ENCODE assay signal across 19 cellular contexts in the genomic region with DNA sequence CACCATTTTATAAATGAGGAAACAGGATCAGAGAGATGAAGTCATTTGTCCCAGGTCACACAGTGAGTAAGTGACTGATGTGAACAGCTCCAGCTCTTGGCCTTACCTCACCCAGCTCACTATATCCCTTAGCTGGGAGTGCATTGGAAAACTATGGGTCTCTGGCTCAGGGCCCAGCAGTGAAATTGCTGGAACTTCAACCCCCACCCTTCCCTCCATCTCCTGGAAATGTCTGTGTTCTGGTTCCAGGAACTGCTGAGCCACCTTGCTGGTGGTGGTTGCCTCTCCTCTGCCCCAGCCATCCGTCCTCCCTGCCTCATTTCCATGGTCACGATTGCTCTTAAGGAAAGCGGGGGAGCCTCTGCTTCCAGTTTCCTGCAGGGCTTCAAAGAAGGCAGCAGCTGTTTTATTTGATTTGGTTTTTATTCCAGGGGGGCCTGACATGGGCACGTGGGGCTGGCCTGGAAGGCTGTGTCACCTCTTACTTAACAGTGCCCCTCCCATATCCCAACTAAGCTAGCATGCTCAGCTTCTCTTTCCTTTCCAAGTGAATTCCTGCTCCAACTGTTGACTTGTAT. TPM values are rescaled to one million over a fixed set of nuclear protein-coding genes. Genes with fewer than 3 reads are reported as not detected.
A peak's percentile ranks its signal among the peaks of the same experiment; 100 is the strongest.
DNase-seq lines count a peak whose midpoint lies in the region; ATAC-seq and TF ChIP-seq lines count a peak whose summit lies in the region.
"Had no signal": no experiment of that assay in that cellular context is flagged by ENCODE, and none has a peak within 500 bp of the region (broad histone marks: within the 10 kb centered on the region; RNA-seq: fewer than 3 reads in every experiment).

No MANE protein-coding gene starts in this region.

- TF ChIP-seq CTCF in right atrium auricular region (IDR thresholded peaks at IDR 0.05): no peak
- no peak for TF ChIP-seq CTCF in esophagus muscularis mucosa (IDR thresholded peaks at IDR 0.05)
- TF ChIP-seq CTCF in lung (IDR thresholded peaks at IDR 0.05; ENCODE audit: control extremely low read depth, extremely low read depth): no peak
- no peak for TF ChIP-seq CTCF in ascending aorta (IDR thresholded peaks at IDR 0.05)

- DNase-seq in Right ventricle myocardium inferior (ENCODE audit: missing footprints): peak; percentile 74
- no peak for DNase-seq in right atrium auricular region (ENCODE audit: low spot score)
- DNase-seq in esophagus muscularis mucosa (ENCODE audit: extremely low spot score): no peak
- DNase-seq in lung (ENCODE audit: low spot score): peak; percentile 33
- no peak for DNase-seq in putamen (ENCODE audit: low spot score)
- DNase-seq in ascending aorta (ENCODE audit: low spot score in 2 of 2): no peak
- no peak for DNase-seq in stimulated activated CD4-positive, alpha-beta T cell treated with anti-CD3 and anti-CD28 coated beads, Interleukin-2, amount 100 ng/mL, for 24 hours
- DNase-seq: activated CD8-positive, alpha-beta T cell treated with anti-CD3 and anti-CD28 coated beads for 36 hours; activated effector memory CD4-positive, alpha-beta T cell treated with Interleukin-2 at 50 U/mL for 16 hours; CD8-positive, alpha-beta memory T cell; naive B cell; NCI-H1092 treated with DMSO at 0.1 percent for 48 hours; right lobe of liver; SK-N-SH; stimulated activated CD4-positive, alpha-beta T cell treated with anti-CD3 and anti-CD28 coated beads, Interleukin-4, amount 100 ng/mL, for 1 hour; upper lobe of left lung had no signal

- H3K4me3 ChIP-seq in right atrium auricular region: no peak overlapping the region
- H3K4me3 ChIP-seq in esophagus muscularis mucosa: no peak overlapping the region
- no peak overlapping the region for H3K4me3 ChIP-seq in lung
- H3K4me3 ChIP-seq in ascending aorta: no peak overlapping the region
- H3K4me3 ChIP-seq: A549, breast epithelium, right lobe of liver, upper lobe of left lung had no signal

- H3K9me3 ChIP-seq in right atrium auricular region: no peaks in the 10 kb centered on the region
- no peaks in the 10 kb centered on the region for H3K9me3 ChIP-seq in esophagus muscularis mucosa
- H3K9me3 ChIP-seq in lung (ENCODE audit: control insufficient read depth in 2 of 2, insufficient read depth in 1 of 2, low read length in 1 of 2): no peaks in the 10 kb centered on the region
- no peaks in the 10 kb centered on the region for H3K9me3 ChIP-seq in ascending aorta
- H3K9me3 ChIP-seq: A549, breast epithelium, right lobe of liver, SK-N-SH, upper lobe of left lung had no signal

- H3K27ac ChIP-seq in right atrium auricular region (peak overlapping the region in 1 of 2 donors; percentile 45), esophagus muscularis mucosa (replicated peaks in 1 of 4) (peak overlapping the region in 3 of 4 donors; percentile 7 to 20 (median 16)), lung (ENCODE audit: low read depth in 1 of 2, low read length in 1 of 2) (no peak overlapping the region), ascending aorta (no peak overlapping the region)
- H3K27ac ChIP-seq: A549, right lobe of liver, upper lobe of left lung had no signal

- H3K4me1 ChIP-seq in right atrium auricular region: peaks cover 0 to 7% of the 10 kb centered on the region in 2 donors
- peaks cover 5 to 9% (median 9%) of the 10 kb centered on the region in 4 donors for H3K4me1 ChIP-seq in esophagus muscularis mucosa
- H3K4me1 ChIP-seq in lung (ENCODE audit: control insufficient read depth in 2 of 2, insufficient read depth in 2 of 2, low read length in 2 of 2): no peaks in the 10 kb centered on the region
- H3K4me1 ChIP-seq in ascending aorta: no peaks in the 10 kb centered on the region
- H3K4me1 ChIP-seq: A549, breast epithelium, right lobe of liver had no signal

- no peak for TF ChIP-seq POLR2A in esophagus muscularis mucosa (IDR thresholded peaks at IDR 0.05; ENCODE audit: low read depth)

- WGBS in esophagus muscularis mucosa: 30% methylated on average over 4 of the region's 4 CpGs
- WGBS in lung, 2 donors: 28 to 41% methylated on average over 4 of the region's 4 CpGs

- H3K27me3 ChIP-seq in right atrium auricular region (no peaks in the 10 kb centered on the region), esophagus muscularis mucosa (no peaks in the 10 kb centered on the region), lung (ENCODE audit: control insufficient read depth, insufficient read depth) (no peaks in the 10 kb centered on the region), ascending aorta (no peaks in the 10 kb centered on the region)
- H3K27me3 ChIP-seq: breast epithelium, right lobe of liver, upper lobe of left lung had no signal

- peak; percentile 56 for TF ChIP-seq EP300 in esophagus muscularis mucosa (IDR thresholded peaks at IDR 0.05)

- peak; percentile 74 for ATAC-seq in Right ventricle myocardium inferior
- peak; percentile 53 for ATAC-seq in lung (ENCODE audit: insufficient read depth, low FRiP score)
- no peak for ATAC-seq in GM21381 (IDR thresholded peaks at IDR 0.05; ENCODE audit: unreplicated experiment)
- ATAC-seq: activated CD8-positive, alpha-beta T cell treated with anti-CD3 and anti-CD28 coated beads for 36 hours had no signal

- intact Hi-C loops in Right ventricle myocardium inferior (cut with DNase I) (loop anchor here (5.0 kb wide), 1 partner anchor 640 kb away; no protein-coding TSS in a partner anchor), esophagus muscularis mucosa (cut with DNase I) (no loop called here), ascending aorta (cut with DNase I) (no loop called here)

- no peaks in the 10 kb centered on the region for H3K36me3 ChIP-seq in right atrium auricular region
- H3K36me3 ChIP-seq in esophagus muscularis mucosa: no peaks in the 10 kb centered on the region
- no peaks in the 10 kb centered on the region for H3K36me3 ChIP-seq in lung (ENCODE audit: control insufficient read depth in 2 of 2, insufficient read depth in 2 of 2, low read length in 2 of 2)
- no peaks in the 10 kb centered on the region for H3K36me3 ChIP-seq in ascending aorta
- H3K36me3 ChIP-seq: breast epithelium, right lobe of liver, upper lobe of left lung had no signal

RNA-seq across cellular contexts. Expression of a gene that starts 46.2 kb away (rescaled TPM):
- total RNA-seq in Right ventricle myocardium inferior: 12.6 TPM
- 1 to 10 TPM; 5.5 to 8.7 TPM for total RNA-seq in right atrium auricular region
- 10 to 100 TPM in 1 of 4 donors, 1 to 10 TPM in 3; 7.1 to 12.5 (median 9.5) TPM for total RNA-seq in esophagus muscularis mucosa
- total RNA-seq in lung: 10 to 100 TPM; 23.2 to 31.4 TPM
- 10 to 100 TPM; 14.3 to 35.6 TPM for polyA plus RNA-seq in lung
- total RNA-seq in ascending aorta: 3.8 TPM

RNA-seq across cellular contexts. Expression of a gene that starts 49.7 kb away (rescaled TPM):
- 285 TPM for total RNA-seq in Right ventricle myocardium inferior
- 100 to 1,000 TPM; 142 to 209 TPM for total RNA-seq in right atrium auricular region
- 100 to 1,000 TPM; 244 to 362 (median 344) TPM for total RNA-seq in esophagus muscularis mucosa
- 100 to 1,000 TPM; 115 to 189 TPM for total RNA-seq in lung
- 10 to 100 TPM; 17.9 to 28.1 TPM for polyA plus RNA-seq in lung
- total RNA-seq in ascending aorta: 302 TPM

Comparison
In these comparisons a context has a peak if more than half of its experiments do, and no peak if none do; other contexts are left out.
1. DNase-seq: peak in Right ventricle myocardium inferior (single experiment) and lung (single experiment); none in right atrium auricular region (single experiment), esophagus muscularis mucosa (single experiment), putamen (single experiment), ascending aorta (0 of 2) and stimulated activated CD4-positive, alpha-beta T cell treated with anti-CD3 and anti-CD28 coated beads, Interleukin-2, amount 100 ng/mL, for 24 hours (0 of 2).
2. H3K27ac ChIP-seq: peak in esophagus muscularis mucosa (3 of 4); none in lung (0 of 2) and ascending aorta (0 of 2).